ENCODE assay signal across 10 cellular contexts in the genomic region with DNA sequence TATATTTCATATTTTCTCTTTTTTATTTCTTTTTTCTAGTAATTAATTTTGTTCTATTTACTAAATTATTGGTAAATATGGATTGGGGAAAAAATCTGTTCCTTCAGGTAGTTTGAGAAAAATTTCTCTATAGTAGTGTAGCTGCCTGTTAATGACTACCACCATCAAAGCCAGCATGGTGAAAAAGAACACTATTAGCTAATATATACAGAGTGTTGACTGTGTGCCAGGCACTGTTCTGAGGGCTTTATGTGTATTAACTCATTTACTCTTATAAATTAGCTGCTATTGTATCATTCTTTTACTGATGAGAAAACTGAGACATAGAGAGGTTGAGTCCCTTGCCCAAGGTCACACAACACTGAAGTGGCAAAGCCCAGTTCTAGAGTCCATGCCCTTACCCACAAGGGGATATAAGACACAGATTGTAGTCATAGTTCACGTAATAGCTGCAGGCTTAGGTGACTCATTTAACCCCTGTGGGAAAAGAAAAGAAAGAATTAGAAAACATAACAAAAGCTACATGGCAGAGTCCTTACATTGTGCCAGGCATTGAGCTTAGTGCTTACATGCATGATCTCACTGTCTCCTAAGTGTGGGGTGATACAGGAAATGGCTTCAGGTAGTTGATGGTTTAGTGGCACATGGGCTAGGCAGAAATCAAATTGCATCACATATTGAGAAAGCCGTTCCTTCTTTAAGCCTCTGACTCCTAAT. TPM values are rescaled to one million over a fixed set of nuclear protein-coding genes. Genes with fewer than 3 reads are reported as not detected.
DNase-seq lines count a peak whose midpoint lies in the region; ATAC-seq and TF ChIP-seq lines count a peak whose summit lies in the region.
"Had no signal": no experiment of that assay in that cellular context is flagged by ENCODE, and none has a peak within 500 bp of the region (broad histone marks: within the 10 kb centered on the region; RNA-seq: fewer than 3 reads in every experiment).

No MANE protein-coding gene starts in this region.

- CTCF ChIA-PET in RWPE1 (lab: Yijun Ruan, JAX): interaction anchor here (0.6 to 0.7 kb wide), 2 partner anchors 13 to 136 kb away, joined by 3 to 4 read pairs; no protein-coding TSS in a partner anchor

- no peaks in the 10 kb centered on the region for H3K79me2 ChIP-seq in GM23338 (replicated peaks; ENCODE audit: insufficient read depth)

- TF ChIP-seq CTCF in GM06990 (IDR thresholded peaks at IDR 0.05; ENCODE audit: insufficient read depth, low read length, poor library complexity, severe bottlenecking) (no peak), GM23338 (conservative IDR thresholded peaks at IDR 0.05; ENCODE audit: low read depth in 2 of 2) (no peak), RWPE1 (conservative IDR thresholded peaks at IDR 0.05; ENCODE audit: low read depth) (no peak), colonic mucosa (IDR thresholded peaks at IDR 0.05) (no peak)

- no peaks in the 10 kb centered on the region for H3F3A ChIP-seq in GM23338 (replicated peaks; ENCODE audit: low read depth)

- H3K27ac Mint-ChIP-seq in GM23338: no peak overlapping the region; the same call in 1 of the 2 replicates

- H3K9me2 ChIP-seq in GM23338 (ENCODE audit: insufficient read depth): no peaks in the 10 kb centered on the region

- no peak overlapping the region for H3K4me2 ChIP-seq in GM23338

- no peak overlapping the region for H3K4me3 ChIP-seq in GM06990 (replicated peaks; ENCODE audit: low read depth, low read length)
- no peak overlapping the region for H3K4me3 ChIP-seq in GM23338
- H3K4me3 ChIP-seq in colonic mucosa: no peak overlapping the region

- H3K27ac ChIP-seq in GM23338 (ENCODE audit: low read depth) (no peak overlapping the region), RWPE1 (no peak overlapping the region), colonic mucosa (no peak overlapping the region)

- intact Hi-C loops in colonic mucosa (cut with DNase I): no loop called here

- H3K4me1 ChIP-seq in GM23338 (ENCODE audit: insufficient read depth) (peaks cover 9% of the 10 kb centered on the region), colonic mucosa (no peaks in the 10 kb centered on the region)

- no peaks in the 10 kb centered on the region for H4K20me1 ChIP-seq in GM23338 (replicated peaks; ENCODE audit: insufficient read depth)

- no peaks in the 10 kb centered on the region for H3K9me3 ChIP-seq in colonic mucosa

- H2AFZ ChIP-seq in GM23338: peak overlapping the region; percentile 72

- POLR2A ChIA-PET in RWPE1 (lab: Yijun Ruan, JAX; ENCODE audit: low non-redundant PET): no interaction called here

- no peak overlapping the region for H3K9ac ChIP-seq in colonic mucosa (ENCODE audit: low read depth in 2 of 2, low read length in 2 of 2)

- H3K4me1 Mint-ChIP-seq in GM23338: peaks cover 6% of the 10 kb centered on the region

- H3K27me3 ChIP-seq in GM06990 (replicated peaks; ENCODE audit: control insufficient read depth, insufficient read depth, low read length) (no peaks in the 10 kb centered on the region), GM23338 (ENCODE audit: insufficient read depth) (no peaks in the 10 kb centered on the region), colonic mucosa (no peaks in the 10 kb centered on the region)

- no peaks in the 10 kb centered on the region for H3K36me3 ChIP-seq in GM06990 (ENCODE audit: control insufficient read depth, insufficient read depth, low read length)
- H3K36me3 ChIP-seq in GM23338 (ENCODE audit: insufficient read depth): no peaks in the 10 kb centered on the region
- H3K36me3 ChIP-seq in colonic mucosa: no peaks in the 10 kb centered on the region

- no peaks in the 10 kb centered on the region for H3K36me3 Mint-ChIP-seq in GM23338 (ENCODE audit: low read depth)

- no peak overlapping the region for H3K4me3 Mint-ChIP-seq in GM23338

- H3K27me3 Mint-ChIP-seq in GM23338 (ENCODE audit: insufficient read depth, low read depth, poor library complexity): no peaks in the 10 kb centered on the region

- H3K9me3 Mint-ChIP-seq in GM23338: no peaks in the 10 kb centered on the region

- DNase-seq in GM06990 (ENCODE audit: extremely low read depth, insufficient read length): peak; percentile 53
- DNase-seq in GM23338 (ENCODE audit: low spot score): no peak
- peak; percentile 78 for DNase-seq in RWPE1 (ENCODE audit: low spot score)
- peak; percentile 59 for DNase-seq in glomerular visceral epithelial cell (ENCODE audit: extremely low spot score)
- no peak for DNase-seq in colonic mucosa
- DNase-seq in superior temporal gyrus (ENCODE audit: extremely low spot score): no peak
- DNase-seq in NCI-H2107 (lab: John Stamatoyannopoulos, UW): no peak
- no peak for DNase-seq in OCI-M2 (lab: John Stamatoyannopoulos, UW; ENCODE audit: unreplicated experiment)
- DNase-seq: NCI-H774, occipital lobe had no signal

- no peak; the same call in 2 of the 3 replicates for ATAC-seq in GM23338

TF ChIP-seq in GM23338, 12 proteins besides CTCF, POLR2A, EP300 and RAD21 (continues in another document):
- no peak for TF ChIP-seq POLR2AphosphoS5 (IDR thresholded peaks at IDR 0.05; ENCODE audit: low read depth)
- TF ChIP-seq ZNF462 (CRISPR knock-in tag; IDR thresholded peaks at IDR 0.05): no peak
- TF ChIP-seq ZNF114 (CRISPR knock-in tag; IDR thresholded peaks at IDR 0.05): no peak
- TF ChIP-seq NANOG (IDR thresholded peaks at IDR 0.05; ENCODE audit: borderline replicate concordance): no peak

RNA-seq across cellular contexts. Expression of gene AKIRIN2, which starts 12.2 kb away (rescaled TPM):
- total RNA-seq in GM23338 (2014; rRNA removed; shearing (Covaris generic)): 57.4 and 62.1 TPM in 2 replicates
- polyA plus RNA-seq in GM23338 (2016; fragmentation: Nextera tagmentation; extraction: Ambion mirVana): 89.9 and 98.1 TPM in 2 replicates
- total RNA-seq in colonic mucosa: 10 to 100 TPM; 30.2 to 48.3 TPM

Comparison
In these comparisons a context has a peak if more than half of its experiments do, and no peak if none do; other contexts are left out.
1. DNase-seq: peak in GM06990 (single experiment), RWPE1 (single experiment) and glomerular visceral epithelial cell (single experiment); none in GM23338 (single experiment), colonic mucosa (single experiment), superior temporal gyrus (single experiment), NCI-H2107 (single experiment) and OCI-M2 (single experiment).